In genomic region chrX:154488336-154489075, GRCh38 we compare ENCODE assay signal across 17 cellular contexts. TPM values are rescaled to one million over a fixed set of nuclear protein-coding genes. Genes with fewer than 3 reads are reported as not detected.
DNase-seq lines count a peak whose midpoint lies in the region; ATAC-seq and TF ChIP-seq lines count a peak whose summit lies in the region.
"Had no signal": no experiment of that assay in that cellular context is flagged by ENCODE, and none has a peak within 500 bp of the region (broad histone marks: within the 10 kb centered on the region; RNA-seq: fewer than 3 reads in every experiment).

No MANE protein-coding gene starts in this region.

- 84% methylated on average over 20 of the region's 20 CpGs for WGBS in hepatocyte (ENCODE audit: low lambda C conversion rate, missing lambda C conversion rate)

- no peaks in the 10 kb centered on the region for H3K27me3 ChIP-seq in hepatocyte

- H3K36me3 Mint-ChIP-seq in activated naive CD4-positive, alpha-beta T cell treated with anti-CD3 and anti-CD28 coated beads, Interleukin-2, amount 50 U/mL, for 24 hours, result no peaks in the 10 kb centered on the region
- peaks cover 7% of the 10 kb centered on the region for H3K36me3 Mint-ChIP-seq in activated naive CD4-positive, alpha-beta T cell treated with anti-CD3 and anti-CD28 coated beads for 36 hours (ENCODE audit: low read depth)
- H3K36me3 Mint-ChIP-seq in activated CD4-positive, alpha-beta memory T cell treated with anti-CD3 and anti-CD28 coated beads for 36 hours, result peaks cover 12% of the 10 kb centered on the region
- peaks cover 13 to 16% of the 10 kb centered on the region in 2 donors for H3K36me3 Mint-ChIP-seq in stimulated activated naive B cell treated with anti-CD40 and anti-IgM and Interleukin-4, amounts not matched to agents 10 μg/mL and 1 μg/mL and 100 μg/mL, for 72 hours
- H3K36me3 Mint-ChIP-seq: IgD-negative memory B cell had no signal

- ATAC-seq in stimulated activated naive B cell treated with anti-CD40 and anti-IgM and Interleukin-4, amounts not matched to agents 10 μg/mL and 1 μg/mL and 100 μg/mL, for 72 hours (replicated peaks), result no peak
- no peak for ATAC-seq in esophagus mucosa

- intact Hi-C loops in activated naive CD4-positive, alpha-beta T cell treated with anti-CD3 and anti-CD28 coated beads for 36 hours (cut with micrococcal nuclease), result no loop called here
- intact Hi-C loops in activated CD4-positive, alpha-beta memory T cell treated with anti-CD3 and anti-CD28 coated beads for 36 hours (cut with micrococcal nuclease), result no loop called here

- no peaks in the 10 kb centered on the region for H3K27me3 Mint-ChIP-seq in activated naive CD4-positive, alpha-beta T cell treated with anti-CD3 and anti-CD28 coated beads, Interleukin-2, amount 50 U/mL, for 24 hours
- no peaks in the 10 kb centered on the region for H3K27me3 Mint-ChIP-seq in activated naive CD4-positive, alpha-beta T cell treated with anti-CD3 and anti-CD28 coated beads for 36 hours (ENCODE audit: low read depth)
- no peaks in the 10 kb centered on the region for H3K27me3 Mint-ChIP-seq in activated CD4-positive, alpha-beta memory T cell treated with anti-CD3 and anti-CD28 coated beads for 36 hours
- no peaks in the 10 kb centered on the region for H3K27me3 Mint-ChIP-seq in stimulated activated naive B cell treated with anti-CD40 and anti-IgM and Interleukin-4, amounts not matched to agents 10 μg/mL and 1 μg/mL and 100 μg/mL, for 72 hours

- peak overlapping the region; percentile 81 for H3K4me2 ChIP-seq in hepatocyte

- TF ChIP-seq CTCF in hepatocyte (IDR thresholded peaks at IDR 0.05; ENCODE audit: poor library complexity), result no peak

- H3K9me2 ChIP-seq in hepatocyte (replicated peaks; ENCODE audit: insufficient read depth), result no peaks in the 10 kb centered on the region

- CTCF ChIA-PET in activated naive CD4-positive, alpha-beta T cell treated with anti-CD3 and anti-CD28 coated beads for 36 hours (lab: Charles Lee), result no interaction called here
- CTCF ChIA-PET in activated CD4-positive, alpha-beta memory T cell treated with anti-CD3 and anti-CD28 coated beads for 36 hours (lab: Charles Lee), result no interaction called here

- no peaks in the 10 kb centered on the region for H3K9me3 Mint-ChIP-seq in activated naive CD4-positive, alpha-beta T cell treated with anti-CD3 and anti-CD28 coated beads, Interleukin-2, amount 50 U/mL, for 24 hours
- H3K9me3 Mint-ChIP-seq in activated naive CD4-positive, alpha-beta T cell treated with anti-CD3 and anti-CD28 coated beads for 36 hours, result no peaks in the 10 kb centered on the region
- H3K9me3 Mint-ChIP-seq in activated CD4-positive, alpha-beta memory T cell treated with anti-CD3 and anti-CD28 coated beads for 36 hours, result no peaks in the 10 kb centered on the region
- no peaks in the 10 kb centered on the region for H3K9me3 Mint-ChIP-seq in stimulated activated naive B cell treated with anti-CD40 and anti-IgM and Interleukin-4, amounts not matched to agents 10 μg/mL and 1 μg/mL and 100 μg/mL, for 72 hours
- H3K9me3 Mint-ChIP-seq: IgD-negative memory B cell had no signal

- DNase-seq in activated naive CD4-positive, alpha-beta T cell treated with anti-CD3 and anti-CD28 coated beads for 36 hours, result no peak
- DNase-seq in activated CD4-positive, alpha-beta memory T cell treated with anti-CD3 and anti-CD28 coated beads for 36 hours, result no peak
- DNase-seq in hepatocyte (ENCODE audit: low spot score), result no peak
- DNase-seq in stimulated activated naive B cell treated with anti-CD40 and anti-IgM and Interleukin-4, amounts not matched to agents 10 μg/mL and 1 μg/mL and 100 μg/mL, for 72 hours, result no peak
- DNase-seq in midbrain (lab: John Stamatoyannopoulos, UW), result no peak
- no peak for DNase-seq in activated gamma-delta T cell (lab: John Stamatoyannopoulos, UW)
- DNase-seq: anterior cingulate cortex, DMS79, foreskin fibroblast, mammary epithelial cell, NCI-H1105, occipital lobe had no signal

- H2AFZ ChIP-seq in hepatocyte, result no peak overlapping the region

- peaks cover 5% of the 10 kb centered on the region for H3K79me2 ChIP-seq in hepatocyte

- H3K4me3 ChIP-seq in hepatocyte, result no peak overlapping the region

- peaks cover 20% of the 10 kb centered on the region for H3K4me1 Mint-ChIP-seq in activated naive CD4-positive, alpha-beta T cell treated with anti-CD3 and anti-CD28 coated beads, Interleukin-2, amount 50 U/mL, for 24 hours
- peaks cover 30% of the 10 kb centered on the region for H3K4me1 Mint-ChIP-seq in activated naive CD4-positive, alpha-beta T cell treated with anti-CD3 and anti-CD28 coated beads for 36 hours (ENCODE audit: low read depth)
- H3K4me1 Mint-ChIP-seq in activated CD4-positive, alpha-beta memory T cell treated with anti-CD3 and anti-CD28 coated beads for 36 hours (ENCODE audit: low read depth), result peaks cover 28% of the 10 kb centered on the region
- peaks cover 16 to 47% of the 10 kb centered on the region in 2 donors for H3K4me1 Mint-ChIP-seq in stimulated activated naive B cell treated with anti-CD40 and anti-IgM and Interleukin-4, amounts not matched to agents 10 μg/mL and 1 μg/mL and 100 μg/mL, for 72 hours

- H3K27ac Mint-ChIP-seq in activated naive CD4-positive, alpha-beta T cell treated with anti-CD3 and anti-CD28 coated beads, Interleukin-2, amount 50 U/mL, for 24 hours, result peak overlapping the region; percentile 35
- no peak overlapping the region for H3K27ac Mint-ChIP-seq in activated naive CD4-positive, alpha-beta T cell treated with anti-CD3 and anti-CD28 coated beads for 36 hours
- no peak overlapping the region for H3K27ac Mint-ChIP-seq in activated CD4-positive, alpha-beta memory T cell treated with anti-CD3 and anti-CD28 coated beads for 36 hours
- H3K27ac Mint-ChIP-seq in stimulated activated naive B cell treated with anti-CD40 and anti-IgM and Interleukin-4, amounts not matched to agents 10 μg/mL and 1 μg/mL and 100 μg/mL, for 72 hours, result no peak overlapping the region

- no peaks in the 10 kb centered on the region for H3K36me3 ChIP-seq in hepatocyte (replicated peaks; ENCODE audit: insufficient read depth, low read depth)

- POLR2A ChIA-PET in activated CD4-positive, alpha-beta memory T cell treated with anti-CD3 and anti-CD28 coated beads for 36 hours (lab: Charles Lee), result interaction anchor here (2.0 kb wide), 1 partner anchor 88 kb away, joined by 8 read pairs; no protein-coding TSS in a partner anchor

- H3K9me3 ChIP-seq in hepatocyte (ENCODE audit: low read depth), result no peaks in the 10 kb centered on the region

- H4K20me1 ChIP-seq in hepatocyte (ENCODE audit: insufficient read depth, poor library complexity, severe bottlenecking), result no peaks in the 10 kb centered on the region

- peaks cover 2% of the 10 kb centered on the region for H3K4me1 ChIP-seq in hepatocyte (ENCODE audit: insufficient read depth)

- H3K27ac ChIP-seq in hepatocyte, result no peak overlapping the region
- H3K27ac ChIP-seq: VCaP had no signal

- H3K4me3 Mint-ChIP-seq in activated naive CD4-positive, alpha-beta T cell treated with anti-CD3 and anti-CD28 coated beads, Interleukin-2, amount 50 U/mL, for 24 hours, result peak overlapping the region; percentile 89
- H3K4me3 Mint-ChIP-seq in activated naive CD4-positive, alpha-beta T cell treated with anti-CD3 and anti-CD28 coated beads for 36 hours, result no peak overlapping the region
- peak overlapping the region; percentile 5 for H3K4me3 Mint-ChIP-seq in activated CD4-positive, alpha-beta memory T cell treated with anti-CD3 and anti-CD28 coated beads for 36 hours
- H3K4me3 Mint-ChIP-seq in stimulated activated naive B cell treated with anti-CD40 and anti-IgM and Interleukin-4, amounts not matched to agents 10 μg/mL and 1 μg/mL and 100 μg/mL, for 72 hours, result peak overlapping the region; percentile 39 to 94

RNA-seq across cellular contexts. Expression of gene SLC10A3, which starts 1.9 kb away (rescaled TPM):
- total RNA-seq in activated naive CD4-positive, alpha-beta T cell treated with anti-CD3 and anti-CD28 coated beads for 36 hours, result 1 to 10 TPM; 6.7 to 6.9 TPM
- total RNA-seq in activated CD4-positive, alpha-beta memory T cell treated with anti-CD3 and anti-CD28 coated beads for 36 hours, result 10 to 100 TPM; 14.4 to 16.1 TPM
- total RNA-seq in hepatocyte, result 28.8 and 29.3 TPM in 2 replicates
- 48.3 and 59.8 TPM in 2 replicates for polyA plus RNA-seq in hepatocyte
- 20.6 TPM for total RNA-seq in esophagus mucosa

RNA-seq across cellular contexts. Expression of gene UBL4A, which starts 2.1 kb away (rescaled TPM):
- 10 to 100 TPM; 37.4 to 38.2 TPM for total RNA-seq in activated naive CD4-positive, alpha-beta T cell treated with anti-CD3 and anti-CD28 coated beads for 36 hours
- 10 to 100 TPM; 49.5 to 53.3 TPM for total RNA-seq in activated CD4-positive, alpha-beta memory T cell treated with anti-CD3 and anti-CD28 coated beads for 36 hours
- 25.0 and 26.7 TPM in 2 replicates for total RNA-seq in hepatocyte
- polyA plus RNA-seq in hepatocyte, result 29.9 and 34.0 TPM in 2 replicates
- 32.3 TPM for total RNA-seq in esophagus mucosa

RNA-seq across cellular contexts. Expression of gene LAGE3, which starts 9.4 kb away (rescaled TPM):
- 10 to 100 TPM; 42.3 to 42.8 TPM for total RNA-seq in activated naive CD4-positive, alpha-beta T cell treated with anti-CD3 and anti-CD28 coated beads for 36 hours
- 10 to 100 TPM; 45.5 to 47.7 TPM for total RNA-seq in activated CD4-positive, alpha-beta memory T cell treated with anti-CD3 and anti-CD28 coated beads for 36 hours
- total RNA-seq in hepatocyte (32.2 and 40.0 TPM in 2 replicates), esophagus mucosa (15.1 TPM)
- polyA plus RNA-seq in hepatocyte, result 49.4 and 50.8 TPM in 2 replicates

RNA-seq across cellular contexts. Expression of gene FAM3A, which starts 27.5 kb away (rescaled TPM):
- 10 to 100 TPM; 17.8 to 21.4 TPM for total RNA-seq in activated naive CD4-positive, alpha-beta T cell treated with anti-CD3 and anti-CD28 coated beads for 36 hours
- total RNA-seq in activated CD4-positive, alpha-beta memory T cell treated with anti-CD3 and anti-CD28 coated beads for 36 hours, result 10 to 100 TPM; 21.4 to 28.4 TPM
- 33.8 and 41.1 TPM in 2 replicates for total RNA-seq in hepatocyte
- polyA plus RNA-seq in hepatocyte, result 68.0 and 70.9 TPM in 2 replicates
- 40.6 TPM for total RNA-seq in esophagus mucosa

RNA-seq across cellular contexts. Expression of gene PLXNA3, which starts 30.4 kb away (rescaled TPM):
- total RNA-seq in activated naive CD4-positive, alpha-beta T cell treated with anti-CD3 and anti-CD28 coated beads for 36 hours, result 1 to 10 TPM; 5.9 to 7.6 TPM
- total RNA-seq in activated CD4-positive, alpha-beta memory T cell treated with anti-CD3 and anti-CD28 coated beads for 36 hours, result 10 to 100 TPM; 33.7 to 35.2 TPM
- 10.6 and 14.1 TPM in 2 replicates for total RNA-seq in hepatocyte
- 23.2 and 28.7 TPM in 2 replicates for polyA plus RNA-seq in hepatocyte
- total RNA-seq in esophagus mucosa, result 7.1 TPM
- total RNA-seq: SK-MEL-5 had no signal
